In the genomic region with DNA sequence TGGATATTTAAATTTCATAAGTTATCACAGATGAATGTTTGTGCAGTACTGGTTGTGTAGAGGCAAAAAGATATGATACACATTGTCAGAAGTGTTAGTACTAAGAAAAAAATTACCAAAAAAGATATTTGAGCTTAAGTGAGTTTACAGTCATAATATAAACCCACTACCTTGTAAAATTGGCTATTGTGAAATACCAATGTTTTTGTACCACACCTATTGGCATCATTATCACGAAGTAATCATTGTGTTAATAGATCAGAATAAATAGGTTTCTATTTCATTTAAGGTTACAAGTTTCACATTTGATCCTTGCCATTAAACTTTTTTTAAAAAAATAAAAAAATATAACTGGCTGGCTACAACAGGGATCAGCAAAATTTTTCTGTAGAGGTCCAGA, we compare ENCODE assay signal across 37 cellular contexts. TPM values are rescaled to one million over a fixed set of nuclear protein-coding genes. Genes with fewer than 3 reads are reported as not detected.
"Had no signal": no experiment of that assay in that cellular context is flagged by ENCODE, and none has a peak within 500 bp of the region (broad histone marks: within the 10 kb centered on the region; RNA-seq: fewer than 3 reads in every experiment).

No MANE protein-coding gene starts in this region.

- H3K27me3 ChIP-seq: adrenal gland, body of pancreas, brain microvascular endothelial cell, breast epithelium had no signal

- ATAC-seq: activated CD8-positive, alpha-beta memory T cell treated with anti-CD3 and anti-CD28 coated beads, Interleukin-2, amount 10 ng/mL, durations not matched to agents 7 days and 5 days; activated CD8-positive, alpha-beta T cell treated with anti-CD3 and anti-CD28 coated beads, Interleukin-2, amount 10 ng/mL, durations not matched to agents 7 days and 5 days; activated naive CD4-positive, alpha-beta T cell treated with anti-CD3 and anti-CD28 coated beads, Interleukin-2, amount 50 U/mL, for 72 hours; body of pancreas had no signal

- FAIRE-seq: astrocyte, TTC549 had no signal

- H3K27me3 Mint-ChIP-seq: activated B cell treated with CpG ODN at 0.5 μM for 24 hours; activated CD4-positive, alpha-beta memory T cell treated with anti-CD3 and anti-CD28 coated beads, Interleukin-2, amount 10 ng/mL, durations not matched to agents 7 days and 5 days; activated CD4-positive, alpha-beta T cell treated with anti-CD3 and anti-CD28 coated beads, Interleukin-2, amount 10 ng/mL, durations not matched to agents 24 days and 14 days; activated CD8-positive, alpha-beta memory T cell treated with anti-CD3 and anti-CD28 coated beads, Interleukin-2, amount 10 ng/mL, durations not matched to agents 7 days and 5 days; activated naive CD8-positive, alpha-beta T cell treated with anti-CD3 and anti-CD28 coated beads for 36 hours; activated T-cell treated with anti-CD3 and anti-CD28 coated beads, Interleukin-2, amount 50 U/mL, for 24 hours had no signal

- H3K4me3 ChIP-seq: adrenal gland, body of pancreas, breast epithelium had no signal

- H3K4me1 ChIP-seq: breast epithelium had no signal

- H3K4me3 Mint-ChIP-seq: activated B cell treated with CpG ODN at 0.5 μM for 24 hours; activated CD4-positive, alpha-beta memory T cell treated with anti-CD3 and anti-CD28 coated beads, Interleukin-2, amount 10 ng/mL, durations not matched to agents 7 days and 5 days; activated CD4-positive, alpha-beta T cell treated with anti-CD3 and anti-CD28 coated beads, Interleukin-2, amount 10 ng/mL, durations not matched to agents 24 days and 14 days; activated CD8-positive, alpha-beta memory T cell treated with anti-CD3 and anti-CD28 coated beads, Interleukin-2, amount 10 ng/mL, durations not matched to agents 7 days and 5 days; activated CD8-positive, alpha-beta T cell treated with anti-CD3 and anti-CD28 coated beads, Interleukin-2, amount 10 ng/mL, durations not matched to agents 7 days and 5 days; activated naive CD4-positive, alpha-beta T cell treated with anti-CD3 and anti-CD28 coated beads for 36 hours; activated naive CD8-positive, alpha-beta T cell treated with anti-CD3 and anti-CD28 coated beads for 36 hours; activated T-cell treated with anti-CD3 and anti-CD28 coated beads, Interleukin-2, amount 50 U/mL, for 24 hours; T-helper 1 cell treated with Interleukin-12 subunit alpha and Interleukin-12 subunit beta and Interleukin-4 antibody, amounts not matched to agents 30 μg/mL and 1 μg/mL, for 36 hours; T-helper 2 cell treated with Interferon-gamma antibody and Interleukin-4, amounts not matched to agents 5 μg/mL and 100 μg/mL, for 36 hours had no signal

- DNase-seq: activated B cell treated with CpG ODN at 0.5 μM for 24 hours; activated CD4-positive, alpha-beta memory T cell treated with anti-CD3 and anti-CD28 coated beads, Interleukin-2, amount 10 ng/mL, durations not matched to agents 7 days and 5 days; activated CD4-positive, alpha-beta T cell treated with anti-CD3 and anti-CD28 coated beads for 4 hours; activated CD4-positive, alpha-beta T cell treated with anti-CD3 and anti-CD28 coated beads, Interleukin-2, amount 10 ng/mL, durations not matched to agents 24 days and 14 days; activated CD4-positive, alpha-beta T cell treated with anti-CD3 and anti-CD28 coated beads, Interleukin-2, amount 50 U/mL, for 1 hour; activated CD4-positive, alpha-beta T cell treated with anti-CD3 and anti-CD28 coated beads, Interleukin-2, amount 50 U/mL, for 4 hours; activated CD4-positive, CD25-positive, alpha-beta regulatory T cell treated with anti-CD3 and anti-CD28 coated beads, Interleukin-2, amount 50 U/mL, for 72 hours; activated CD8-positive, alpha-beta memory T cell treated with anti-CD3 and anti-CD28 coated beads for 24 hours; activated CD8-positive, alpha-beta memory T cell treated with anti-CD3 and anti-CD28 coated beads, Interleukin-2, amount 10 ng/mL, durations not matched to agents 7 days and 5 days; activated CD8-positive, alpha-beta memory T cell treated with anti-CD3 and anti-CD28 coated beads, Interleukin-2, amount 50 U/mL, for 48 hours; activated CD8-positive, alpha-beta T cell treated with anti-CD3 and anti-CD28 coated beads, Interleukin-2, amount 10 ng/mL, durations not matched to agents 7 days and 5 days; activated effector memory CD4-positive, alpha-beta T cell treated with Interleukin-2 at 50 U/mL for 16 hours; activated gamma-delta T cell; activated naive CD4-positive, alpha-beta T cell; activated naive CD4-positive, alpha-beta T cell treated with anti-CD3 and anti-CD28 coated beads for 36 hours; activated naive CD4-positive, alpha-beta T cell treated with anti-CD3 and anti-CD28 coated beads, Interleukin-2, amount 50 U/mL, for 16 hours; activated naive CD8-positive, alpha-beta T cell treated with anti-CD3 and anti-CD28 coated beads for 36 hours; activated T-cell treated with anti-CD3 and anti-CD28 coated beads, Interleukin-2, amount 50 U/mL, for 24 hours; activated T-cell treated with anti-CD3 and anti-CD28 coated beads, Interleukin-2, amount 50 U/mL, for 48 hours; adrenal gland; amniotic stem cell; aorta; body of pancreas; brain microvascular endothelial cell; central memory CD4-positive, alpha-beta T cell; T-helper 1 cell; T-helper 2 cell; T-helper 9 cell had no signal

- H3K36me3 ChIP-seq: adrenal gland, brain microvascular endothelial cell, breast epithelium had no signal

- H3K9me3 Mint-ChIP-seq: activated B cell treated with CpG ODN at 0.5 μM for 24 hours; activated CD4-positive, alpha-beta memory T cell treated with anti-CD3 and anti-CD28 coated beads, Interleukin-2, amount 10 ng/mL, durations not matched to agents 7 days and 5 days; activated naive CD4-positive, alpha-beta T cell treated with anti-CD3 and anti-CD28 coated beads for 36 hours; activated naive CD8-positive, alpha-beta T cell treated with anti-CD3 and anti-CD28 coated beads for 36 hours; activated T-cell treated with anti-CD3 and anti-CD28 coated beads, Interleukin-2, amount 50 U/mL, for 24 hours; activated T-helper 2 cell treated with anti-CD3 and anti-CD28 coated beads, Interferon-gamma antibody, Interleukin-2, Interleukin-4, amounts not matched to agents 10 μg/mL and 5 μg/mL and 100 μg/mL, durations not matched to agents 14 hours and 24 hours and 36 hours; T-helper 1 cell treated with Interleukin-12 subunit alpha and Interleukin-12 subunit beta and Interleukin-4 antibody, amounts not matched to agents 30 μg/mL and 1 μg/mL, for 36 hours; T-helper 2 cell treated with Interferon-gamma antibody and Interleukin-4, amounts not matched to agents 5 μg/mL and 100 μg/mL, for 36 hours had no signal

- H3K36me3 Mint-ChIP-seq: activated CD8-positive, alpha-beta memory T cell treated with anti-CD3 and anti-CD28 coated beads, Interleukin-2, amount 10 ng/mL, durations not matched to agents 7 days and 5 days; activated naive CD4-positive, alpha-beta T cell treated with anti-CD3 and anti-CD28 coated beads, Interleukin-2, amount 50 U/mL, for 72 hours; activated naive CD8-positive, alpha-beta T cell treated with anti-CD3 and anti-CD28 coated beads for 36 hours had no signal

- H3K27ac ChIP-seq: adrenal gland, body of pancreas, brain microvascular endothelial cell, breast epithelium, VCaP had no signal

- H3K9me3 ChIP-seq: adrenal gland, body of pancreas, breast epithelium had no signal

- H3K27ac Mint-ChIP-seq: activated B cell treated with CpG ODN at 0.5 μM for 24 hours; activated CD4-positive, alpha-beta memory T cell treated with anti-CD3 and anti-CD28 coated beads, Interleukin-2, amount 10 ng/mL, durations not matched to agents 7 days and 5 days; activated CD4-positive, alpha-beta T cell treated with anti-CD3 and anti-CD28 coated beads, Interleukin-2, amount 10 ng/mL, durations not matched to agents 24 days and 14 days; activated CD8-positive, alpha-beta memory T cell treated with anti-CD3 and anti-CD28 coated beads, Interleukin-2, amount 10 ng/mL, durations not matched to agents 7 days and 5 days; activated CD8-positive, alpha-beta T cell treated with anti-CD3 and anti-CD28 coated beads, Interleukin-2, amount 10 ng/mL, durations not matched to agents 7 days and 5 days; activated naive CD4-positive, alpha-beta T cell treated with anti-CD3 and anti-CD28 coated beads for 36 hours; activated naive CD4-positive, alpha-beta T cell treated with anti-CD3 and anti-CD28 coated beads, Interleukin-2, amount 50 U/mL, for 72 hours; activated naive CD8-positive, alpha-beta T cell treated with anti-CD3 and anti-CD28 coated beads for 36 hours; activated T-cell treated with anti-CD3 and anti-CD28 coated beads, Interleukin-2, amount 50 U/mL, for 24 hours; activated T-helper 2 cell treated with anti-CD3 and anti-CD28 coated beads, Interferon-gamma antibody, Interleukin-2, Interleukin-4, amounts not matched to agents 10 μg/mL and 5 μg/mL and 100 μg/mL, durations not matched to agents 14 hours and 24 hours and 36 hours; T-helper 1 cell treated with Interleukin-12 subunit alpha and Interleukin-12 subunit beta and Interleukin-4 antibody, amounts not matched to agents 30 μg/mL and 1 μg/mL, for 36 hours; T-helper 2 cell treated with Interferon-gamma antibody and Interleukin-4, amounts not matched to agents 5 μg/mL and 100 μg/mL, for 36 hours had no signal

- H3K4me1 Mint-ChIP-seq: activated B cell treated with CpG ODN at 0.5 μM for 24 hours; activated CD4-positive, alpha-beta memory T cell treated with anti-CD3 and anti-CD28 coated beads, Interleukin-2, amount 10 ng/mL, durations not matched to agents 7 days and 5 days; activated CD4-positive, alpha-beta T cell treated with anti-CD3 and anti-CD28 coated beads, Interleukin-2, amount 10 ng/mL, durations not matched to agents 24 days and 14 days; activated CD8-positive, alpha-beta memory T cell treated with anti-CD3 and anti-CD28 coated beads, Interleukin-2, amount 10 ng/mL, durations not matched to agents 7 days and 5 days; activated naive CD8-positive, alpha-beta T cell treated with anti-CD3 and anti-CD28 coated beads for 36 hours had no signal

RNA-seq across cellular contexts. Expression of a gene that starts 27.0 kb away (rescaled TPM):
- total RNA-seq: activated B cell treated with CpG ODN at 0.5 μM for 24 hours; activated CD4-positive, alpha-beta memory T cell treated with anti-CD3 and anti-CD28 coated beads, Interleukin-2, amount 10 ng/mL, durations not matched to agents 7 days and 5 days; activated CD4-positive, alpha-beta T cell treated with anti-CD3 and anti-CD28 coated beads, Interleukin-2, amount 10 ng/mL, durations not matched to agents 24 days and 14 days; activated CD8-positive, alpha-beta memory T cell treated with anti-CD3 and anti-CD28 coated beads, Interleukin-2, amount 10 ng/mL, durations not matched to agents 7 days and 5 days; activated CD8-positive, alpha-beta T cell treated with anti-CD3 and anti-CD28 coated beads, Interleukin-2, amount 10 ng/mL, durations not matched to agents 7 days and 5 days; activated naive CD4-positive, alpha-beta T cell treated with anti-CD3 and anti-CD28 coated beads for 36 hours; activated naive CD4-positive, alpha-beta T cell treated with anti-CD3 and anti-CD28 coated beads, Interleukin-2, amount 50 U/mL, for 72 hours; activated naive CD8-positive, alpha-beta T cell treated with anti-CD3 and anti-CD28 coated beads for 36 hours; activated T-helper 2 cell treated with anti-CD3 and anti-CD28 coated beads, Interferon-gamma antibody, Interleukin-2, Interleukin-4, amounts not matched to agents 10 μg/mL and 5 μg/mL and 100 μg/mL, durations not matched to agents 14 hours and 24 hours and 36 hours; cardiac septum had no signal
- polyA plus RNA-seq: aorta had no signal
